In genomic region chr12:90013409-90013808, GRCh38 we compare ENCODE assay signal across 9 cellular contexts.
DNase-seq lines count a peak whose midpoint lies in the region; ATAC-seq, FAIRE-seq and TF ChIP-seq lines count a peak whose summit lies in the region.
"Had no signal": no experiment of that assay in that cellular context is flagged by ENCODE, and none has a peak within 500 bp of the region (broad histone marks: within the 10 kb centered on the region; RNA-seq: fewer than 3 reads in every experiment).

No MANE protein-coding gene starts in this region.

- in situ Hi-C loops in GM12878 (cut with MboI): no loop called here

- CTCF ChIA-PET in GM12878 (lab: Yijun Ruan, JAX): interaction anchor here (0.6 to 5.0 kb wide), 27 partner anchors 10 to 542 kb away, joined by 3 to 70 read pairs (median 4); no protein-coding TSS in a partner anchor

- FAIRE-seq in GM12878 (lab: Jason Lieb, UNC): no peak
- FAIRE-seq in GM12892 (lab: Jason Lieb, UNC): no peak
- no peak for FAIRE-seq in frontal cortex (lab: Jason Lieb, UNC)

- TF ChIP-seq EP300 in GM12878 (IDR thresholded peaks at IDR 0.05; ENCODE audit: borderline replicate concordance in 1 of 2, control insufficient read depth in 1 of 2, low read depth in 2 of 2, low read length in 2 of 2): no peak

- H3K4me2 ChIP-seq in GM12878 (ENCODE audit: control insufficient read depth, insufficient read depth): no peak overlapping the region

- no peaks in the 10 kb centered on the region for H3K9me3 ChIP-seq in right cardiac atrium (ENCODE audit: control insufficient read depth, low read length)
- no peaks in the 10 kb centered on the region for H3K9me3 ChIP-seq in GM12878 (replicated peaks; ENCODE audit: control insufficient read depth, insufficient read depth, low read length)
- H3K9me3 ChIP-seq in upper lobe of right lung: no peaks in the 10 kb centered on the region

- intact Hi-C loops in right cardiac atrium (cut with DNase I): no loop called here
- intact Hi-C loops in Right ventricle myocardium superior (cut with DNase I): no loop called here
- intact Hi-C loops in GM12878 (cut with micrococcal nuclease; ENCODE audit: unreplicated experiment): loop anchor here (1.0 to 5.0 kb wide), 2 partner anchors 306 to 470 kb away; partner anchors contain the start of gene ATP2B1
- intact Hi-C loops in upper lobe of right lung (cut with DNase I): no loop called here

- RAD21 ChIA-PET in GM12878 (lab: Charles Lee; ENCODE audit: unreplicated experiment): interaction anchor here (0.9 to 4.4 kb wide), 18 partner anchors 16 to 474 kb away, joined by 3 to 43 read pairs (median 4); partner anchors contain the start of gene ATP2B1

- ATAC-seq in right cardiac atrium (peak; percentile 31 to 57), Right ventricle myocardium superior (ENCODE audit: poor library complexity) (no peak), HG03159 (IDR thresholded peaks at IDR 0.05; ENCODE audit: unreplicated experiment) (peak; percentile 55), GM12878 (peak; percentile 94), upper lobe of right lung (no peak)

- TF ChIP-seq CTCF in GM12878 (IDR thresholded peaks at IDR 0.05 in 2 of 3, conservative IDR thresholded peaks at IDR 0.05 in 1 of 3; ENCODE audit: control insufficient read depth in 2 of 3, extremely low read depth in 1 of 3, insufficient read depth in 1 of 3, low read depth in 3 of 3, low read length in 3 of 3): peak; percentile 45 to 73 (median 54); a peak in 5 of 6 replicates
- peak; percentile 7 for TF ChIP-seq CTCF in upper lobe of right lung (IDR thresholded peaks at IDR 0.05)

- DNase-seq in right cardiac atrium: no peak
- no peak for DNase-seq in Right ventricle myocardium superior
- DNase-seq in GM12878 (ENCODE audit: low read depth, low spot score): peak; percentile 8
- DNase-seq in upper lobe of right lung: no peak
- no peak for DNase-seq in NCI-H2081 (lab: John Stamatoyannopoulos, UW)
- DNase-seq in GM12892 (ENCODE audit: insufficient read length): no peak
- no peak for DNase-seq in frontal cortex (ENCODE audit: low spot score in 2 of 2)
- DNase-seq: C1 segment of cervical spinal cord had no signal

- H3K27me3 ChIP-seq in right cardiac atrium (ENCODE audit: control insufficient read depth, insufficient read depth): no peaks in the 10 kb centered on the region
- no peaks in the 10 kb centered on the region for H3K27me3 ChIP-seq in GM12878 (replicated peaks in 1 of 2; ENCODE audit: control insufficient read depth in 2 of 2, insufficient read depth in 2 of 2, low read length in 1 of 2)
- H3K27me3 ChIP-seq in upper lobe of right lung: no peaks in the 10 kb centered on the region

- H3K4me1 ChIP-seq in right cardiac atrium (ENCODE audit: control insufficient read depth, insufficient read depth, low read length) (no peaks in the 10 kb centered on the region), GM12878 (ENCODE audit: control insufficient read depth, insufficient read depth, low read length) (no peaks in the 10 kb centered on the region), upper lobe of right lung (no peaks in the 10 kb centered on the region)

- H4K20me1 ChIP-seq in GM12878 (ENCODE audit: control insufficient read depth, insufficient read depth): no peaks in the 10 kb centered on the region

- POLR2A ChIA-PET in GM12878 (lab: Charles Lee): interaction anchor here (1.1 kb wide), 1 partner anchor 431 kb away, joined by 3 read pairs; no protein-coding TSS in a partner anchor

- H3K36me3 ChIP-seq in GM12878 (ENCODE audit: control insufficient read depth in 2 of 2, insufficient read depth in 2 of 2, low read length in 1 of 2) (no peaks in the 10 kb centered on the region), upper lobe of right lung (no peaks in the 10 kb centered on the region)

- H2AFZ ChIP-seq in GM12878 (ENCODE audit: control insufficient read depth, low read depth, low read length): no peak overlapping the region

- peak; percentile 60 for TF ChIP-seq RAD21 in GM12878 (IDR thresholded peaks at IDR 0.05; ENCODE audit: insufficient read depth, low read depth, low read length)

- TF ChIP-seq POLR2A in GM12878 (IDR thresholded peaks at IDR 0.05; ENCODE audit: low read depth, low read length) (no peak), GM12892 (IDR thresholded peaks at IDR 0.05; ENCODE audit: low read depth, low read length) (no peak)

- no peak overlapping the region for H3K27ac ChIP-seq in right cardiac atrium (ENCODE audit: low read length)
- H3K27ac ChIP-seq in GM12878 (ENCODE audit: control insufficient read depth, insufficient read depth): no peak overlapping the region
- H3K27ac ChIP-seq in upper lobe of right lung: no peak overlapping the region

- H3K4me3 ChIP-seq in right cardiac atrium (ENCODE audit: low read length): no peak overlapping the region
- no peak overlapping the region for H3K4me3 ChIP-seq in GM12878
- no peak overlapping the region for H3K4me3 ChIP-seq in upper lobe of right lung

- no peak overlapping the region for H3K9ac ChIP-seq in GM12878 (ENCODE audit: control insufficient read depth, insufficient read depth, low read length)

- SMC1A ChIA-PET in GM12878 (lab: Charles Lee; ENCODE audit: uncharacterized antibody, unreplicated experiment): interaction anchor here (0.6 to 4.0 kb wide), 31 partner anchors 10 to 537 kb away, joined by 3 to 64 read pairs (median 4); partner anchors contain the start of gene ATP2B1

- H3K79me2 ChIP-seq in GM12878 (ENCODE audit: control insufficient read depth, insufficient read depth, low read length): no peaks in the 10 kb centered on the region

- BruUV-seq in GM12878 (replicated peaks; lab: Mats Ljungman, UMichigan): no TSS peak

TF ChIP-seq in GM12878, 131 proteins besides CTCF, POLR2A, EP300 and RAD21:
- TF ChIP-seq STAT3 (IDR thresholded peaks at IDR 0.05; ENCODE audit: low read depth, low read length) (no peak), ZBTB11 (CRISPR knock-in tag; IDR thresholded peaks at IDR 0.05) (no peak), REST (IDR thresholded peaks at IDR 0.05; ENCODE audit: low read depth, low read length) (no peak), RELA (IDR thresholded peaks at IDR 0.05; ENCODE audit: borderline replicate concordance, partially characterized antibody) (no peak), SMC3 (IDR thresholded peaks at IDR 0.05; ENCODE audit: borderline replicate concordance, low read length) (peak; percentile 68; the same call in 1 of the 2 replicates), PML (IDR thresholded peaks at IDR 0.05; ENCODE audit: low read length) (no peak), RUNX3 (IDR thresholded peaks at IDR 0.05; ENCODE audit: low read length) (0 out of 2 replicates have a peak, but pooled peaks have one; percentile 19), DPF2 (IDR thresholded peaks at IDR 0.05) (no peak)

Comparison
In these comparisons a context has a peak if more than half of its experiments do, and no peak if none do; other contexts are left out.
1. ATAC-seq: peak in right cardiac atrium (2 of 2), HG03159 (single experiment) and GM12878 (single experiment); none in Right ventricle myocardium superior (single experiment) and upper lobe of right lung (single experiment).